Comparison of ENCODE assay signal across 10 cellular contexts in genomic region chr16:56558024-56558747, GRCh38. TPM values are rescaled to one million over a fixed set of nuclear protein-coding genes. Genes with fewer than 3 reads are reported as not detected.
DNase-seq lines count a peak whose midpoint lies in the region; ATAC-seq and TF ChIP-seq lines count a peak whose summit lies in the region.
"Had no signal": no experiment of that assay in that cellular context is flagged by ENCODE, and none has a peak within 500 bp of the region (broad histone marks: within the 10 kb centered on the region; RNA-seq: fewer than 3 reads in every experiment).

No MANE protein-coding gene starts in this region.

- H3K27ac Mint-ChIP-seq in activated CD8-positive, alpha-beta T cell treated with anti-CD3 and anti-CD28 coated beads for 36 hours: no peak overlapping the region
- no peak overlapping the region for H3K27ac Mint-ChIP-seq in activated naive CD4-positive, alpha-beta T cell treated with anti-CD3 and anti-CD28 coated beads, Interleukin-2, amount 50 U/mL, for 72 hours
- H3K27ac Mint-ChIP-seq: activated T-helper 17 cell treated with anti-CD3 and anti-CD28 coated beads, Interleukin-2, amount 50 U/mL, for 72 hours had no signal

- no peaks in the 10 kb centered on the region for H4K20me1 ChIP-seq in Loucy (ENCODE audit: insufficient read depth, low read length, poor library complexity, severe bottlenecking)

- H3K9me2 ChIP-seq in Loucy (replicated peaks; ENCODE audit: low read depth, low read length): no peaks in the 10 kb centered on the region

- H3K4me3 Mint-ChIP-seq in activated CD8-positive, alpha-beta T cell treated with anti-CD3 and anti-CD28 coated beads for 36 hours: no peak overlapping the region
- H3K4me3 Mint-ChIP-seq: activated T-helper 17 cell treated with anti-CD3 and anti-CD28 coated beads, Interleukin-2, amount 50 U/mL, for 72 hours had no signal

- no peaks in the 10 kb centered on the region for H3K36me3 ChIP-seq in Loucy (ENCODE audit: insufficient read depth, low read length)
- H3K36me3 ChIP-seq in left lung: no peaks in the 10 kb centered on the region

- peaks cover 11% of the 10 kb centered on the region for H3K27me3 Mint-ChIP-seq in activated CD8-positive, alpha-beta T cell treated with anti-CD3 and anti-CD28 coated beads for 36 hours

- 0 out of 2 replicates have a peak overlapping the region, but pooled peaks have one; percentile 36 for H2AFZ ChIP-seq in Loucy (ENCODE audit: low read length)
- H2AFZ ChIP-seq: hepatocyte had no signal

- no peaks in the 10 kb centered on the region for H3K9me3 Mint-ChIP-seq in activated CD8-positive, alpha-beta T cell treated with anti-CD3 and anti-CD28 coated beads for 36 hours
- H3K9me3 Mint-ChIP-seq in activated naive CD4-positive, alpha-beta T cell treated with anti-CD3 and anti-CD28 coated beads, Interleukin-2, amount 50 U/mL, for 72 hours: no peaks in the 10 kb centered on the region
- H3K9me3 Mint-ChIP-seq: activated T-helper 17 cell treated with anti-CD3 and anti-CD28 coated beads, Interleukin-2, amount 50 U/mL, for 72 hours had no signal

- POLR2A ChIA-PET in activated CD8-positive, alpha-beta T cell treated with anti-CD3 and anti-CD28 coated beads for 36 hours (lab: Charles Lee): no interaction called here

- H3K27ac ChIP-seq in left lung: no peak overlapping the region
- H3K27ac ChIP-seq: hepatocyte had no signal

- H3F3A ChIP-seq in Loucy (ENCODE audit: low read depth): no peaks in the 10 kb centered on the region

- no peaks in the 10 kb centered on the region for H3K27me3 ChIP-seq in Loucy (ENCODE audit: insufficient read depth, low read length, poor library complexity, severe bottlenecking)
- H3K27me3 ChIP-seq in left lung: no peaks in the 10 kb centered on the region

- H3K4me1 ChIP-seq in Loucy (ENCODE audit: insufficient read depth, low read length, poor library complexity, severe bottlenecking) (no peaks in the 10 kb centered on the region), left lung (no peaks in the 10 kb centered on the region)

- TF ChIP-seq CTCF in Loucy (conservative IDR thresholded peaks at IDR 0.05; ENCODE audit: low read length) (no peak), left lung (IDR thresholded peaks at IDR 0.05) (no peak)
- no peak for TF ChIP-seq CTCF in activated CD8-positive, alpha-beta T cell treated with anti-CD3 and anti-CD28 coated beads for 36 hours (IDR thresholded peaks at IDR 0.05)

- no peak for ATAC-seq in left lung
- no peak for ATAC-seq in activated CD8-positive, alpha-beta T cell treated with anti-CD3 and anti-CD28 coated beads for 36 hours
- no peak for ATAC-seq in activated naive CD4-positive, alpha-beta T cell treated with anti-CD3 and anti-CD28 coated beads, Interleukin-2, amount 50 U/mL, for 72 hours
- ATAC-seq: activated T-helper 17 cell treated with anti-CD3 and anti-CD28 coated beads, Interleukin-2, amount 50 U/mL, for 72 hours had no signal

- H3K4me3 ChIP-seq in Loucy (ENCODE audit: low read length, poor library complexity, severe bottlenecking): no peak overlapping the region
- no peak overlapping the region for H3K4me3 ChIP-seq in left lung
- H3K4me3 ChIP-seq: hepatocyte had no signal

- CTCF ChIA-PET in activated CD8-positive, alpha-beta T cell treated with anti-CD3 and anti-CD28 coated beads for 36 hours (lab: Charles Lee): no interaction called here

- H3K9me3 ChIP-seq in Loucy (ENCODE audit: insufficient read depth, low read depth, low read length) (no peaks in the 10 kb centered on the region), left lung (no peaks in the 10 kb centered on the region)

- intact Hi-C loops in left lung (cut with DNase I): no loop called here
- intact Hi-C loops in activated CD8-positive, alpha-beta T cell treated with anti-CD3 and anti-CD28 coated beads for 36 hours (cut with micrococcal nuclease): no loop called here

- H3K4me2 ChIP-seq in Loucy (ENCODE audit: low read depth, low read length, poor library complexity, severe bottlenecking): no peak overlapping the region
- H3K4me2 ChIP-seq: hepatocyte had no signal

- H3K9ac ChIP-seq in Loucy (ENCODE audit: low read depth, low read length, poor library complexity, severe bottlenecking): no peak overlapping the region

- H3K79me2 ChIP-seq in Loucy (ENCODE audit: insufficient read depth, low read length): no peaks in the 10 kb centered on the region
- H3K79me2 ChIP-seq: hepatocyte had no signal

- H3K4me1 Mint-ChIP-seq in activated CD8-positive, alpha-beta T cell treated with anti-CD3 and anti-CD28 coated beads for 36 hours (ENCODE audit: low read depth): no peaks in the 10 kb centered on the region
- H3K4me1 Mint-ChIP-seq: activated T-helper 17 cell treated with anti-CD3 and anti-CD28 coated beads, Interleukin-2, amount 50 U/mL, for 72 hours had no signal

- peak; percentile 88 for DNase-seq in Ammon's horn (ENCODE audit: low spot score)
- peak; percentile 17 for DNase-seq in amniotic stem cell (lab: John Stamatoyannopoulos, UW)
- peak; percentile 60 for DNase-seq in iris pigment epithelial cell (ENCODE audit: low read depth)
- DNase-seq in left lung: no peak
- DNase-seq in UCSD-AML1 (lab: John Stamatoyannopoulos, UW; ENCODE audit: unreplicated experiment): no peak
- DNase-seq in activated CD8-positive, alpha-beta T cell treated with anti-CD3 and anti-CD28 coated beads for 36 hours: no peak
- DNase-seq in activated naive CD4-positive, alpha-beta T cell treated with anti-CD3 and anti-CD28 coated beads, Interleukin-2, amount 50 U/mL, for 72 hours (ENCODE audit: low spot score in 2 of 2): no peak

- H3K36me3 Mint-ChIP-seq in activated CD8-positive, alpha-beta T cell treated with anti-CD3 and anti-CD28 coated beads for 36 hours (ENCODE audit: low read depth): no peaks in the 10 kb centered on the region
- no peaks in the 10 kb centered on the region for H3K36me3 Mint-ChIP-seq in activated naive CD4-positive, alpha-beta T cell treated with anti-CD3 and anti-CD28 coated beads, Interleukin-2, amount 50 U/mL, for 72 hours

RNA-seq across cellular contexts. Expression of gene MT4, which starts 6.7 kb away (rescaled TPM):
- total RNA-seq in left lung: not detected
- not detected for total RNA-seq in activated CD8-positive, alpha-beta T cell treated with anti-CD3 and anti-CD28 coated beads for 36 hours
- not detected for total RNA-seq in activated naive CD4-positive, alpha-beta T cell treated with anti-CD3 and anti-CD28 coated beads, Interleukin-2, amount 50 U/mL, for 72 hours
- total RNA-seq: activated T-helper 17 cell treated with anti-CD3 and anti-CD28 coated beads, Interleukin-2, amount 50 U/mL, for 72 hours; hepatocyte had no signal

RNA-seq across cellular contexts. Expression of gene MT3, which starts 31.1 kb away (rescaled TPM):
- total RNA-seq in left lung: not detected
- 10 to 100 TPM; 30.7 to 33.6 TPM for total RNA-seq in activated CD8-positive, alpha-beta T cell treated with anti-CD3 and anti-CD28 coated beads for 36 hours
- 10 to 100 TPM in 1 of 2 donors, 1 to 10 TPM in 1; 1.6 to 50.8 TPM for total RNA-seq in activated naive CD4-positive, alpha-beta T cell treated with anti-CD3 and anti-CD28 coated beads, Interleukin-2, amount 50 U/mL, for 72 hours
- total RNA-seq: hepatocyte had no signal

RNA-seq across cellular contexts. Expression of gene BBS2, which starts 38.4 kb away (rescaled TPM):
- total RNA-seq in left lung: 10 to 100 TPM; 23.9 to 38.6 TPM
- total RNA-seq in activated CD8-positive, alpha-beta T cell treated with anti-CD3 and anti-CD28 coated beads for 36 hours: 10 to 100 TPM; 16.1 to 17.6 TPM
- 10 to 100 TPM; 26.2 to 27.1 TPM for total RNA-seq in activated naive CD4-positive, alpha-beta T cell treated with anti-CD3 and anti-CD28 coated beads, Interleukin-2, amount 50 U/mL, for 72 hours

RNA-seq across cellular contexts. Expression of gene MT2A, which starts 50.2 kb away (rescaled TPM):
- 100 to 1,000 TPM; 239 to 425 TPM for total RNA-seq in left lung
- total RNA-seq in activated CD8-positive, alpha-beta T cell treated with anti-CD3 and anti-CD28 coated beads for 36 hours: 100 to 1,000 TPM; 141 to 144 TPM
- 100 to 1,000 TPM; 165 to 200 TPM for total RNA-seq in activated naive CD4-positive, alpha-beta T cell treated with anti-CD3 and anti-CD28 coated beads, Interleukin-2, amount 50 U/mL, for 72 hours

Comparison
In these comparisons a context has a peak if more than half of its experiments do, and no peak if none do; other contexts are left out.
1. DNase-seq: peak in Ammon's horn (single experiment), amniotic stem cell (single experiment) and iris pigment epithelial cell (single experiment); none in left lung (0 of 2), UCSD-AML1 (single experiment), activated CD8-positive, alpha-beta T cell treated with anti-CD3 and anti-CD28 coated beads for 36 hours (single experiment) and activated naive CD4-positive, alpha-beta T cell treated with anti-CD3 and anti-CD28 coated beads, Interleukin-2, amount 50 U/mL, for 72 hours (0 of 2).